Comparison of ENCODE assay signal across 8 cellular contexts in genomic region chr6:31829633-31830492, GRCh38. TPM values are rescaled to one million over a fixed set of nuclear protein-coding genes. Genes with fewer than 3 reads are reported as not detected.
DNase-seq lines count a peak whose midpoint lies in the region; ATAC-seq and TF ChIP-seq lines count a peak whose summit lies in the region.

No MANE protein-coding gene starts in this region.

- no peak for DNase-seq in AG09319 (ENCODE audit: extremely low read depth, low read depth)
- peak; percentile 45 for DNase-seq in NCI-H82 treated with DMSO at 0.1 percent for 48 hours (lab: John Stamatoyannopoulos, UW; ENCODE audit: unreplicated experiment)
- peak; percentile 55 for DNase-seq in kidney tubule cell (ENCODE audit: low spot score)
- no peak for DNase-seq in COLO829 (ENCODE audit: low spot score)

- peaks cover 0 to 6% (median 3%) of the 10 kb centered on the region in 5 experiments for H3K9me3 Mint-ChIP-seq in brain

- peaks cover 0 to 6% (median 0%) of the 10 kb centered on the region in 5 donors for H3K27me3 ChIP-seq in subcutaneous abdominal adipose tissue (ENCODE audit: control insufficient read depth in 5 of 5, insufficient read depth in 4 of 5, low read length in 5 of 5)

- no peaks in the 10 kb centered on the region for H3K36me3 ChIP-seq in subcutaneous abdominal adipose tissue (ENCODE audit: control insufficient read depth in 5 of 5, insufficient read depth in 5 of 5, low read length in 5 of 5)

- no peak for ATAC-seq in HG02588 (IDR thresholded peaks at IDR 0.05; ENCODE audit: unreplicated experiment)

- peak overlapping the region; percentile 91 to 99 (median 95) for H3K27ac Mint-ChIP-seq in brain

- peak overlapping the region; percentile 68 to 89 (median 83) for H3K4me3 ChIP-seq in subcutaneous abdominal adipose tissue (ENCODE audit: low read depth in 1 of 5, low read length in 5 of 5)

- TF ChIP-seq CTCF in AG09319 (IDR thresholded peaks at IDR 0.05; ENCODE audit: low read depth, low read length) (peak; percentile 29), GM12872 (IDR thresholded peaks at IDR 0.05; ENCODE audit: insufficient read depth, low read depth, low read length) (0 out of 3 replicates have a peak, but pooled peaks have one; percentile 19), brain (conservative IDR thresholded peaks at IDR 0.05) (peak; percentile 72 to 77)

- peaks cover 20 to 40% (median 29%) of the 10 kb centered on the region in 5 donors for H3K4me1 ChIP-seq in subcutaneous abdominal adipose tissue (ENCODE audit: control insufficient read depth in 5 of 5, insufficient read depth in 5 of 5, low read length in 5 of 5)

- H3K4me1 Mint-ChIP-seq in brain = peaks cover 59% of the 10 kb centered on the region

- peaks cover 3% of the 10 kb centered on the region for H3K36me3 Mint-ChIP-seq in brain

- peak overlapping the region; percentile 85 for H3K27ac ChIP-seq in subcutaneous abdominal adipose tissue (ENCODE audit: low read depth, low read length)

- H3K4me3 Mint-ChIP-seq in brain = peak overlapping the region; percentile 92 to 100 (median 96)

- H3K9ac ChIP-seq in subcutaneous abdominal adipose tissue (ENCODE audit: low read length in 5 of 5) = peak overlapping the region; percentile 10 to 79 (median 66)

- no peaks in the 10 kb centered on the region for H3K9me3 ChIP-seq in subcutaneous abdominal adipose tissue (ENCODE audit: control insufficient read depth in 5 of 5, low read length in 5 of 5)

- peaks cover 10% of the 10 kb centered on the region for H3K27me3 Mint-ChIP-seq in brain

RNA-seq across cellular contexts. Expression of gene HSPA1B, which starts 2.3 kb away (rescaled TPM):
- polyA plus RNA-seq in brain (ENCODE audit: insufficient read depth, low read depth, low replicate concordance) = 248 TPM

RNA-seq across cellular contexts. Expression of gene HSPA1A, which starts 14.5 kb away (rescaled TPM):
- 286 TPM for polyA plus RNA-seq in brain (ENCODE audit: insufficient read depth, low read depth, low replicate concordance)

RNA-seq across cellular contexts. Expression of gene HSPA1L, which starts 14.8 kb away (rescaled TPM):
- 7.6 TPM for polyA plus RNA-seq in brain (ENCODE audit: insufficient read depth, low read depth, low replicate concordance)

RNA-seq across cellular contexts. Expression of gene LSM2, which starts 23.1 kb away (rescaled TPM):
- polyA plus RNA-seq in brain (ENCODE audit: insufficient read depth, low read depth, low replicate concordance) = 166 TPM

RNA-seq across cellular contexts. Expression of gene NEU1, which starts 32.8 kb away (rescaled TPM):
- polyA plus RNA-seq in brain (ENCODE audit: insufficient read depth, low read depth, low replicate concordance) = 59.5 TPM

Comparison
In these comparisons a context has a peak if more than half of its experiments do, and no peak if none do; other contexts are left out.
1. DNase-seq: peak in NCI-H82 treated with DMSO at 0.1 percent for 48 hours (single experiment) and kidney tubule cell (single experiment); none in AG09319 (single experiment) and COLO829 (single experiment).
2. CTCF ChIP-seq: peak in every context shown above with its lines; median percentile 74 in brain; 29 in AG09319; 19 in GM12872.